ENCODE assay signal across 14 cellular contexts in the genomic region with DNA sequence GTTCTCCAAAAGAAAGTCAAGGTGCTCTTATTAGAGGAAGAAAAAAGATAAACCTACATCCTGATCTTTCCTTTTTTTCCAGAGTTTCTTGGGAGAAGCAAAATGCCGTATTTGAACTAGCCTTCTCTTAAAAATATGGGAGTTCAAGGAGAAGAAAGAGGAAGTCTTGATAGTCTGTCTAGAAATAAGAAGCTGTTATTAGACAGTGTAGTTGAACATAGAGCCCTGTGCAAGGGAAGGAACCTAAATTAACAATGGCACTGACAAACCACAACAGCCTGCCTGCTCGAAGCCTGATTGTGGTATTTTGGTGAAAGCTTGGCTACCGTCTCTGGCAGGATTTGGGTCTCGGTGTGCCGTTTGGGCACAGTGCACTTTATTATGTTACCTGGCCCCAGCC. TPM values are rescaled to one million over a fixed set of nuclear protein-coding genes. Genes with fewer than 3 reads are reported as not detected.
A peak's percentile ranks its signal among the peaks of the same experiment; 100 is the strongest.
DNase-seq lines count a peak whose midpoint lies in the region; ATAC-seq and TF ChIP-seq lines count a peak whose summit lies in the region.
"Had no signal": no experiment of that assay in that cellular context is flagged by ENCODE, and none has a peak within 500 bp of the region (broad histone marks: within the 10 kb centered on the region; RNA-seq: fewer than 3 reads in every experiment).

No MANE protein-coding gene starts in this region.

- no peaks in the 10 kb centered on the region for H3K4me1 Mint-ChIP-seq in CD4-positive, alpha-beta T cell (ENCODE audit: low read depth)
- peaks cover 20% of the 10 kb centered on the region for H3K4me1 Mint-ChIP-seq in chondrocyte (ENCODE audit: low read depth)

- peaks cover 99% of the 10 kb centered on the region for H3K36me3 Mint-ChIP-seq in CD4-positive, alpha-beta T cell (ENCODE audit: low read depth)
- H3K36me3 Mint-ChIP-seq in chondrocyte (ENCODE audit: low read depth), result peaks cover 42% of the 10 kb centered on the region

- H3K27me3 ChIP-seq in CD4-positive, alpha-beta T cell (ENCODE audit: control insufficient read depth, insufficient read depth, low read length), result no peaks in the 10 kb centered on the region

- TF ChIP-seq POLR2A in NB4 (IDR thresholded peaks at IDR 0.05; ENCODE audit: extremely low read depth, insufficient read length), result no peak

- peak overlapping the region; percentile 36 for H3K27ac Mint-ChIP-seq in CD4-positive, alpha-beta T cell
- peak overlapping the region; percentile 68 for H3K27ac Mint-ChIP-seq in chondrocyte (ENCODE audit: unreplicated experiment)

- no peak overlapping the region for H3K4me3 Mint-ChIP-seq in CD4-positive, alpha-beta T cell
- no peak overlapping the region for H3K4me3 Mint-ChIP-seq in chondrocyte (ENCODE audit: unreplicated experiment)

- no peak overlapping the region for H3K4me3 ChIP-seq in NB4 (ENCODE audit: low read depth, low read length)
- H3K4me3 ChIP-seq: HAP-1 had no signal

- no peaks in the 10 kb centered on the region for H3K27me3 Mint-ChIP-seq in CD4-positive, alpha-beta T cell
- H3K27me3 Mint-ChIP-seq in chondrocyte (ENCODE audit: low read depth), result no peaks in the 10 kb centered on the region

- ATAC-seq in CD4-positive, alpha-beta T cell (ENCODE audit: poor library complexity), result no peak

- intact Hi-C loops in CD4-positive, alpha-beta T cell (cut with DNase I, micrococcal nuclease), result no loop called here

- no peaks in the 10 kb centered on the region for H3K9me3 Mint-ChIP-seq in CD4-positive, alpha-beta T cell
- H3K9me3 Mint-ChIP-seq in chondrocyte (ENCODE audit: low read depth), result no peaks in the 10 kb centered on the region

- H3K27ac ChIP-seq in CD4-positive, alpha-beta T cell (ENCODE audit: low read depth, low read length), result no peak overlapping the region
- H3K27ac ChIP-seq: C4-2B had no signal

- no peaks in the 10 kb centered on the region for H3K9me3 ChIP-seq in CD4-positive, alpha-beta T cell (ENCODE audit: control insufficient read depth, low read length)
- H3K9me3 ChIP-seq: HAP-1 had no signal

- TF ChIP-seq CTCF in CD4-positive, alpha-beta T cell (IDR thresholded peaks at IDR 0.05), result no peak
- TF ChIP-seq CTCF in NB4 (IDR thresholded peaks at IDR 0.05; ENCODE audit: low read depth, low read length) (no peak), chondrocyte (IDR thresholded peaks at IDR 0.05) (no peak)

- DNase-seq in CD4-positive, alpha-beta T cell, result no peak
- DNase-seq in GDM1 (lab: John Stamatoyannopoulos, UW) (peak; percentile 33), NB4 (ENCODE audit: low read depth) (peak; percentile 17), chondrocyte (ENCODE audit: low spot score) (no peak), NCI-H1930 (lab: John Stamatoyannopoulos, UW) (no peak), NCI-H446 (lab: John Stamatoyannopoulos, UW) (no peak)
- no peak for DNase-seq in activated naive CD4-positive, alpha-beta T cell (lab: John Stamatoyannopoulos, UW)
- DNase-seq: ACHN, IMR-90, NCI-H82, Right ventricle myocardium superior had no signal

- CTCF ChIA-PET in CD4-positive, alpha-beta T cell (lab: Charles Lee), result no interaction called here

- POLR2A ChIA-PET in CD4-positive, alpha-beta T cell (lab: Charles Lee), result no interaction called here

RNA-seq across cellular contexts. Expression of a gene that starts 17.1 kb away (rescaled TPM):
- total RNA-seq in CD4-positive, alpha-beta T cell, result 1 to 10 TPM; 6.3 TPM
- total RNA-seq in chondrocyte, result 23.7 to 26.3 TPM (median 25.8 TPM) in 3 replicates

RNA-seq across cellular contexts. Expression of a gene that starts 57.1 kb away (rescaled TPM):
- total RNA-seq in CD4-positive, alpha-beta T cell, result not detected
- total RNA-seq in chondrocyte, result 1.4 to 6.2 TPM (median 6.1 TPM) in 3 replicates
- total RNA-seq: Right ventricle myocardium superior; T-helper 2 cell treated with Interferon-gamma antibody and Interleukin-4, amounts not matched to agents 100 ng/mL and 5 ng/mL, for 36 hours had no signal

Comparison
In these comparisons a context has a peak if more than half of its experiments do, and no peak if none do; other contexts are left out.
1. DNase-seq: peak in GDM1 (single experiment) and NB4 (single experiment); none in CD4-positive, alpha-beta T cell (0 of 10), chondrocyte (single experiment), activated naive CD4-positive, alpha-beta T cell (0 of 4), NCI-H1930 (0 of 2) and NCI-H446 (0 of 2).